In genomic region chr11:129814244-129814992, GRCh38 we compare ENCODE assay signal across 9 cellular contexts. TPM values are rescaled to one million over a fixed set of nuclear protein-coding genes. Genes with fewer than 3 reads are reported as not detected.
DNase-seq lines count a peak whose midpoint lies in the region; ATAC-seq and TF ChIP-seq lines count a peak whose summit lies in the region.
"Had no signal": no experiment of that assay in that cellular context is flagged by ENCODE, and none has a peak within 500 bp of the region (broad histone marks: within the 10 kb centered on the region; RNA-seq: fewer than 3 reads in every experiment).

No MANE protein-coding gene starts in this region.

- H3K27ac ChIP-seq in HCT116 (ENCODE audit: low read depth, low read length) (no peak overlapping the region), H9 (ENCODE audit: insufficient read length, low read depth, low read length) (no peak overlapping the region)

- TF ChIP-seq CTCF in HCT116 (IDR thresholded peaks at IDR 0.05 in 2 of 3, conservative IDR thresholded peaks at IDR 0.05 in 1 of 3; ENCODE audit: borderline replicate concordance in 1 of 3, insufficient read depth in 1 of 3, low read depth in 2 of 3, low read length in 2 of 3) (no peak), H9 (conservative IDR thresholded peaks at IDR 0.05) (no peak)

- H3K23ac ChIP-seq in H9 (ENCODE audit: insufficient read length, low read depth, low read length) = no peak overlapping the region

- H3K9me3 Mint-ChIP-seq in activated naive CD4-positive, alpha-beta T cell treated with anti-CD3 and anti-CD28 coated beads, Interleukin-2, amount 50 U/mL, for 24 hours = no peaks in the 10 kb centered on the region
- H3K9me3 Mint-ChIP-seq in H9 = peaks cover 4% of the 10 kb centered on the region in 2 experiments; a peak in 2 of 5 replicates
- H3K9me3 Mint-ChIP-seq in stimulated activated memory B cell treated with anti-CD40 and anti-IgM and Interleukin-4, amounts not matched to agents 10 μg/mL and 1 μg/mL and 100 μg/mL, for 72 hours = peaks cover 5% of the 10 kb centered on the region

- DNase-seq in HCT116 (ENCODE audit: low read depth, low spot score) (no peak), posterior cingulate gyrus (no peak), H9 (no peak)
- DNase-seq in activated CD4-positive, alpha-beta T cell treated with anti-CD3 and anti-CD28 coated beads for 4 hours = peak; percentile 65 to 80
- peak; percentile 62 to 70 for DNase-seq in stimulated activated CD4-positive, alpha-beta T cell treated with anti-CD3 and anti-CD28 coated beads, Interleukin-4, amount 100 ng/mL, for 4 hours

- no peaks in the 10 kb centered on the region for H3K27me3 ChIP-seq in HCT116 (ENCODE audit: insufficient read depth, low read length)
- peaks cover 6% of the 10 kb centered on the region; the same call in 1 of the 2 replicates for H3K27me3 ChIP-seq in H9 (ENCODE audit: insufficient read depth, low read length)

- CTCF ChIA-PET in HCT116 (lab: Charles Lee) = no interaction called here

- POLR2A ChIA-PET in HCT116 (lab: Charles Lee) = interaction anchor here (1.3 kb wide), 1 partner anchor 14 kb away, joined by 3 read pairs; no protein-coding TSS in a partner anchor

- H3K4me2 ChIP-seq in HCT116 (ENCODE audit: low read length) (no peak overlapping the region), H9 (ENCODE audit: insufficient read depth, insufficient read length, low read length) (no peak overlapping the region)

- no peak overlapping the region for H3K14ac ChIP-seq in H9 (ENCODE audit: insufficient read depth, low read length)

- H4K20me1 ChIP-seq in HCT116 (ENCODE audit: insufficient read depth) (no peaks in the 10 kb centered on the region), H9 (ENCODE audit: control insufficient read depth, insufficient read depth, insufficient read length) (no peaks in the 10 kb centered on the region)

- H2AK5ac ChIP-seq in H9 (ENCODE audit: insufficient read length, low read length) = no peak overlapping the region

- no peak overlapping the region for H3K9ac ChIP-seq in HCT116 (ENCODE audit: low read length)
- no peak overlapping the region for H3K9ac ChIP-seq in H9 (ENCODE audit: extremely low read depth, insufficient read length, low read length)

- BruUV-seq in HCT116 (replicated peaks; lab: Mats Ljungman, UMichigan) = no TSS peak

- no peak overlapping the region for H3K4me3 ChIP-seq in HCT116 (replicated peaks in 1 of 2; ENCODE audit: low read depth in 1 of 2, low read length in 2 of 2)

- H3K36me3 ChIP-seq in HCT116 (ENCODE audit: control insufficient read depth in 1 of 2, insufficient read depth in 2 of 2, low read length in 2 of 2) = no peaks in the 10 kb centered on the region

- peak overlapping the region; percentile 88 for H3K4me3 Mint-ChIP-seq in activated naive CD4-positive, alpha-beta T cell treated with anti-CD3 and anti-CD28 coated beads, Interleukin-2, amount 50 U/mL, for 24 hours
- H3K4me3 Mint-ChIP-seq in H9 = no peak overlapping the region
- no peak overlapping the region for H3K4me3 Mint-ChIP-seq in stimulated activated memory B cell treated with anti-CD40 and anti-IgM and Interleukin-4, amounts not matched to agents 10 μg/mL and 1 μg/mL and 100 μg/mL, for 72 hours

- no peaks in the 10 kb centered on the region for H3K79me2 ChIP-seq in HCT116 (ENCODE audit: insufficient read depth, low read length)
- no peaks in the 10 kb centered on the region for H3K79me2 ChIP-seq in H9 (ENCODE audit: insufficient read depth, low read length)

- H2BK5ac ChIP-seq in H9 (ENCODE audit: insufficient read length, low read length) = no peak overlapping the region

- H3T11ph ChIP-seq in H9 (ENCODE audit: low read length) = no peak overlapping the region

- no peaks in the 10 kb centered on the region for H3K79me1 ChIP-seq in H9 (ENCODE audit: insufficient read depth, low read depth, low read length, poor library complexity, severe bottlenecking)

- intact Hi-C loops in HCT116 (cut with micrococcal nuclease) = no loop called here
- intact Hi-C loops in posterior cingulate gyrus (cut with DNase I) = no loop called here

- no peak overlapping the region for H2BK120ac ChIP-seq in H9 (ENCODE audit: low read depth, low read length, poor library complexity, severe bottlenecking)

- H2BK15ac ChIP-seq in H9 (ENCODE audit: low read depth, low read length) = no peak overlapping the region

- H3K23me2 ChIP-seq in H9 (ENCODE audit: insufficient read length, low read depth, low read length, poor library complexity, severe bottlenecking) = no peaks in the 10 kb centered on the region

- TF ChIP-seq POLR2A in HCT116 (IDR thresholded peaks at IDR 0.05; ENCODE audit: borderline replicate concordance, extremely low read depth, insufficient read depth, insufficient read length) = no peak

- no peak overlapping the region for H2BK20ac ChIP-seq in H9 (ENCODE audit: low read depth, low read length, poor library complexity, severe bottlenecking)

- H4K91ac ChIP-seq in H9 (ENCODE audit: insufficient read length, low read depth, low read length) = no peak overlapping the region

- H3K4me1 ChIP-seq in HCT116 (ENCODE audit: control insufficient read depth in 1 of 2, insufficient read depth in 2 of 2, low read length in 2 of 2) (no peaks in the 10 kb centered on the region), H9 (ENCODE audit: insufficient read depth, low read length) (no peaks in the 10 kb centered on the region)

- H3K9me2 ChIP-seq in HCT116 (ENCODE audit: insufficient read depth) = no peaks in the 10 kb centered on the region

- H3K9me3 ChIP-seq in HCT116 (ENCODE audit: control insufficient read depth in 1 of 2, insufficient read depth in 1 of 2, low read depth in 1 of 2, low read length in 2 of 2) = no peaks in the 10 kb centered on the region
- H3K9me3 ChIP-seq in H9 (ENCODE audit: control insufficient read depth, low read depth, low read length) = no peaks in the 10 kb centered on the region

- no peak for TF ChIP-seq RAD21 in HCT116 (IDR thresholded peaks at IDR 0.05; ENCODE audit: low read depth)

- no CpG with 5 or more reads among the region's 24 CpGs for WGBS in H9 (ENCODE audit: extremely low coverage, insufficient read length, low lambda C conversion rate)

- H3K4ac ChIP-seq in H9 (ENCODE audit: low read depth, low read length) = no peak overlapping the region

- RAD21 ChIA-PET in HCT116 (lab: Charles Lee; ENCODE audit: low non-redundant PET in 1 of 2, low total read pairs in 2 of 2, uncharacterized antibody in 2 of 2, unreplicated experiment in 2 of 2) = no interaction called here

- peaks cover 3% of the 10 kb centered on the region for H3K36me3 Mint-ChIP-seq in activated naive CD4-positive, alpha-beta T cell treated with anti-CD3 and anti-CD28 coated beads, Interleukin-2, amount 50 U/mL, for 24 hours
- H3K36me3 Mint-ChIP-seq in H9 (ENCODE audit: insufficient read depth in 1 of 3, low read depth in 3 of 3) = peaks cover 0 to 2% (median 0%) of the 10 kb centered on the region in 3 experiments; a peak in 3 of 7 replicates
- H3K36me3 Mint-ChIP-seq in stimulated activated memory B cell treated with anti-CD40 and anti-IgM and Interleukin-4, amounts not matched to agents 10 μg/mL and 1 μg/mL and 100 μg/mL, for 72 hours = no peaks in the 10 kb centered on the region

- ATAC-seq in HCT116 = peak; percentile 49
- ATAC-seq in GM18907 (IDR thresholded peaks at IDR 0.05; ENCODE audit: unreplicated experiment) = no peak
- ATAC-seq in stimulated activated memory B cell treated with anti-CD40 and anti-IgM and Interleukin-4, amounts not matched to agents 10 μg/mL and 1 μg/mL and 100 μg/mL, for 72 hours = no peak

- no peaks in the 10 kb centered on the region for H3K27me3 Mint-ChIP-seq in activated naive CD4-positive, alpha-beta T cell treated with anti-CD3 and anti-CD28 coated beads, Interleukin-2, amount 50 U/mL, for 24 hours
- peaks cover 68% of the 10 kb centered on the region for H3K27me3 Mint-ChIP-seq in H9 (ENCODE audit: low read depth)
- H3K27me3 Mint-ChIP-seq in stimulated activated memory B cell treated with anti-CD40 and anti-IgM and Interleukin-4, amounts not matched to agents 10 μg/mL and 1 μg/mL and 100 μg/mL, for 72 hours = peaks cover 41% of the 10 kb centered on the region

- H4K8ac ChIP-seq in H9 (replicated peaks; ENCODE audit: insufficient read length, low read depth, low read length) = no peak overlapping the region

- no peak overlapping the region for H4K5ac ChIP-seq in H9 (ENCODE audit: insufficient read length, low read depth, low read length)

- peak overlapping the region; percentile 79 for H3K27ac Mint-ChIP-seq in activated naive CD4-positive, alpha-beta T cell treated with anti-CD3 and anti-CD28 coated beads, Interleukin-2, amount 50 U/mL, for 24 hours
- H3K27ac Mint-ChIP-seq in H9 = no peak overlapping the region
- H3K27ac Mint-ChIP-seq in stimulated activated memory B cell treated with anti-CD40 and anti-IgM and Interleukin-4, amounts not matched to agents 10 μg/mL and 1 μg/mL and 100 μg/mL, for 72 hours = no peak overlapping the region

- H2BK12ac ChIP-seq in H9 (ENCODE audit: insufficient read length, low read depth, low read length) = no peak overlapping the region

- peaks cover 77% of the 10 kb centered on the region for H3K4me1 Mint-ChIP-seq in activated naive CD4-positive, alpha-beta T cell treated with anti-CD3 and anti-CD28 coated beads, Interleukin-2, amount 50 U/mL, for 24 hours
- peaks cover 3 to 4% of the 10 kb centered on the region in 2 experiments; a peak in 1 of 4 replicates for H3K4me1 Mint-ChIP-seq in H9
- H3K4me1 Mint-ChIP-seq in stimulated activated memory B cell treated with anti-CD40 and anti-IgM and Interleukin-4, amounts not matched to agents 10 μg/mL and 1 μg/mL and 100 μg/mL, for 72 hours = no peaks in the 10 kb centered on the region

- H3K56ac ChIP-seq in H9 (ENCODE audit: insufficient read length, low read depth, low read length) = no peak overlapping the region

- no peak overlapping the region for H3K18ac ChIP-seq in H9 (ENCODE audit: insufficient read length, low read depth, low read length)

- H2AFZ ChIP-seq in HCT116 (ENCODE audit: low read depth, low read length, poor library complexity, severe bottlenecking) (no peak overlapping the region), H9 (ENCODE audit: low read length) (no peak overlapping the region)

RNA-seq across cellular contexts. Expression of gene TMEM45B, which starts 1.2 kb away (rescaled TPM):
- total RNA-seq in HCT116 (2021; ENCODE audit: unreplicated experiment) = not detected
- polyA plus RNA-seq in HCT116 (2012) = 0.12 and 0.35 TPM in 2 replicates
- total RNA-seq in H9 (2021) = 0.35 and 0.70 TPM in 2 replicates
- total RNA-seq: MCF 10A had no signal

Comparison
In these comparisons a context has a peak if more than half of its experiments do, and no peak if none do; other contexts are left out.
1. DNase-seq: peak in activated CD4-positive, alpha-beta T cell treated with anti-CD3 and anti-CD28 coated beads for 4 hours (2 of 2) and stimulated activated CD4-positive, alpha-beta T cell treated with anti-CD3 and anti-CD28 coated beads, Interleukin-4, amount 100 ng/mL, for 4 hours (2 of 2); none in HCT116 (single experiment), posterior cingulate gyrus (0 of 10) and H9 (single experiment).